ENCODE assay signal across 14 cellular contexts in the genomic region with DNA sequence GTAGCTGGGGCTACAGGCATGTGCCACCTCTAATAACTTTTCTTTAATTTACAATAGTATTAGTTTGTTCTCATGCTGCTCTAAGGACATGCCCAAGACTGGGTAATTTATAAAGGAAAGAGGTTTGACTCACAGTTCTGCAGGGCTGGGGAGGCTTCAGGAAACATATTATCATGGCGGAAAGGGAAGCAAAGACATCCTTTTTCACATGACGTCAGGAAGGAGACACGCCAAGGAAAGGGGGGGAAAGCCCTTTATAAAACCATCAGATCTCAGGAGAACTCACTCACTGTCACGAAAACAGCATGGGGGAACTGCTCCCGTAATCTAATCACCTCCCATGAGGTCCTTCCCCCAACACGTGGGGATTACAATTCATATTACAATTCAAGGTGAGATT. TPM values are rescaled to one million over a fixed set of nuclear protein-coding genes. Genes with fewer than 3 reads are reported as not detected.
DNase-seq lines count a peak whose midpoint lies in the region; ATAC-seq and TF ChIP-seq lines count a peak whose summit lies in the region.
"Had no signal": no experiment of that assay in that cellular context is flagged by ENCODE, and none has a peak within 500 bp of the region (broad histone marks: within the 10 kb centered on the region; RNA-seq: fewer than 3 reads in every experiment).

No MANE protein-coding gene starts in this region.

- H2AK5ac ChIP-seq in mesendoderm (ENCODE audit: low read length), result no peak overlapping the region

- no peak overlapping the region for H3K18ac ChIP-seq in mesendoderm (ENCODE audit: low read length)

- H3K27ac ChIP-seq in mesendoderm (ENCODE audit: low read depth, low read length) (no peak overlapping the region), upper lobe of right lung (peak overlapping the region; percentile 85)

- no peak overlapping the region for H3K4me2 ChIP-seq in mesendoderm (ENCODE audit: low read length)

- DNase-seq in activated naive CD8-positive, alpha-beta T cell treated with anti-CD3 and anti-CD28 coated beads for 36 hours, result no peak
- no peak for DNase-seq in chondrocyte (ENCODE audit: low spot score)
- DNase-seq in mesendoderm, result peak; percentile 32
- peak; percentile 2 for DNase-seq in upper lobe of right lung
- DNase-seq in NCI-H187 (lab: John Stamatoyannopoulos, UW), result no peak
- DNase-seq in NCI-H2081 (lab: John Stamatoyannopoulos, UW), result no peak
- no peak for DNase-seq in Ammon's horn (ENCODE audit: low spot score)
- DNase-seq: AML-193; amniotic stem cell; effector CD4-positive, alpha-beta T cell; EL; left colon; NCI-H446 had no signal

- no CpG with 5 or more reads among the region's 6 CpGs for WGBS in mesendoderm (ENCODE audit: extremely low coverage, insufficient coverage, low lambda C conversion rate)

- H3K56ac ChIP-seq in mesendoderm (ENCODE audit: low read length), result no peak overlapping the region

- no peak overlapping the region for H2BK15ac ChIP-seq in mesendoderm (replicated peaks; ENCODE audit: low read depth)

- H3K27ac Mint-ChIP-seq in activated naive CD8-positive, alpha-beta T cell, result peak overlapping the region; percentile 46
- H3K27ac Mint-ChIP-seq in activated naive CD8-positive, alpha-beta T cell treated with anti-CD3 and anti-CD28 coated beads for 36 hours, result no peak overlapping the region
- peak overlapping the region; percentile 85 for H3K27ac Mint-ChIP-seq in chondrocyte (ENCODE audit: unreplicated experiment)

- no peaks in the 10 kb centered on the region for H3K9me3 Mint-ChIP-seq in activated naive CD8-positive, alpha-beta T cell (ENCODE audit: low read depth)
- H3K9me3 Mint-ChIP-seq in activated naive CD8-positive, alpha-beta T cell treated with anti-CD3 and anti-CD28 coated beads for 36 hours, result no peaks in the 10 kb centered on the region
- H3K9me3 Mint-ChIP-seq in chondrocyte (ENCODE audit: low read depth), result peaks cover 4% of the 10 kb centered on the region

- no peak overlapping the region for H3K4me3 Mint-ChIP-seq in activated naive CD8-positive, alpha-beta T cell
- H3K4me3 Mint-ChIP-seq in activated naive CD8-positive, alpha-beta T cell treated with anti-CD3 and anti-CD28 coated beads for 36 hours, result no peak overlapping the region
- H3K4me3 Mint-ChIP-seq in chondrocyte (ENCODE audit: unreplicated experiment), result no peak overlapping the region

- no peaks in the 10 kb centered on the region for H3K9me3 ChIP-seq in upper lobe of right lung

- H3K79me1 ChIP-seq in mesendoderm (ENCODE audit: low read length), result peaks cover 7% of the 10 kb centered on the region

- no peaks in the 10 kb centered on the region for H3K27me3 Mint-ChIP-seq in activated naive CD8-positive, alpha-beta T cell
- no peaks in the 10 kb centered on the region for H3K27me3 Mint-ChIP-seq in activated naive CD8-positive, alpha-beta T cell treated with anti-CD3 and anti-CD28 coated beads for 36 hours
- H3K27me3 Mint-ChIP-seq in chondrocyte (ENCODE audit: low read depth), result no peaks in the 10 kb centered on the region

- intact Hi-C loops in upper lobe of right lung (cut with DNase I), result no loop called here

- H3K36me3 ChIP-seq in mesendoderm (ENCODE audit: control insufficient read depth, insufficient read depth, low read length) (no peaks in the 10 kb centered on the region), upper lobe of right lung (peaks cover 53% of the 10 kb centered on the region)

- no peak for TF ChIP-seq CTCF in chondrocyte (IDR thresholded peaks at IDR 0.05)
- TF ChIP-seq CTCF in upper lobe of right lung (IDR thresholded peaks at IDR 0.05), result no peak

- H3K27me3 ChIP-seq in mesendoderm (ENCODE audit: insufficient read depth, low read length, poor library complexity), result no peaks in the 10 kb centered on the region
- no peaks in the 10 kb centered on the region for H3K27me3 ChIP-seq in upper lobe of right lung

- peaks cover 4% of the 10 kb centered on the region for H3K79me2 ChIP-seq in mesendoderm (ENCODE audit: control insufficient read depth, insufficient read depth, low read length)

- ATAC-seq in upper lobe of right lung, result no peak
- ATAC-seq: left colon had no signal

- H4K8ac ChIP-seq in mesendoderm (ENCODE audit: low read depth, low read length), result no peak overlapping the region

- no peak overlapping the region for H4K5ac ChIP-seq in mesendoderm (ENCODE audit: low read length)

- peaks cover 65% of the 10 kb centered on the region for H3K4me1 Mint-ChIP-seq in activated naive CD8-positive, alpha-beta T cell (ENCODE audit: low read depth)
- H3K4me1 Mint-ChIP-seq in activated naive CD8-positive, alpha-beta T cell treated with anti-CD3 and anti-CD28 coated beads for 36 hours, result peaks cover 59% of the 10 kb centered on the region
- peaks cover 47% of the 10 kb centered on the region for H3K4me1 Mint-ChIP-seq in chondrocyte (ENCODE audit: low read depth)

- H2BK5ac ChIP-seq in mesendoderm (ENCODE audit: low read length), result no peak overlapping the region

- no peak overlapping the region for H2BK120ac ChIP-seq in mesendoderm (ENCODE audit: low read depth, low read length)

- peaks cover 30% of the 10 kb centered on the region for H3K36me3 Mint-ChIP-seq in activated naive CD8-positive, alpha-beta T cell
- peaks cover 74% of the 10 kb centered on the region for H3K36me3 Mint-ChIP-seq in activated naive CD8-positive, alpha-beta T cell treated with anti-CD3 and anti-CD28 coated beads for 36 hours
- peaks cover 4% of the 10 kb centered on the region for H3K36me3 Mint-ChIP-seq in chondrocyte (ENCODE audit: low read depth)

- no peak overlapping the region for H3K9ac ChIP-seq in mesendoderm (ENCODE audit: low read length)

- H3K4ac ChIP-seq in mesendoderm (ENCODE audit: low read depth, low read length), result no peak overlapping the region

- H3K4me3 ChIP-seq in mesendoderm (ENCODE audit: low read length) (no peak overlapping the region), upper lobe of right lung (no peak overlapping the region)

- no peak overlapping the region for H3K23ac ChIP-seq in mesendoderm (ENCODE audit: low read length)

- H3K4me1 ChIP-seq in mesendoderm (ENCODE audit: control insufficient read depth, low read depth, low read length) (peaks cover 9% of the 10 kb centered on the region), upper lobe of right lung (peaks cover 72% of the 10 kb centered on the region)

RNA-seq across cellular contexts. Expression of gene IL4R, which starts 18.3 kb away (rescaled TPM):
- 100 to 1,000 TPM; 183 to 190 TPM for total RNA-seq in activated naive CD8-positive, alpha-beta T cell treated with anti-CD3 and anti-CD28 coated beads for 36 hours
- total RNA-seq in chondrocyte (30.1 to 47.7 TPM (median 41.0 TPM) in 3 replicates), upper lobe of right lung (153 TPM)
- 20.4 TPM for polyA plus RNA-seq in mesendoderm (2013, experiment 1 of 2)
- polyA plus RNA-seq in mesendoderm (2013, experiment 2 of 2), result 19.9 TPM

Comparison
In these comparisons a context has a peak if more than half of its experiments do, and no peak if none do; other contexts are left out.
1. DNase-seq: peak in mesendoderm (single experiment) and upper lobe of right lung (single experiment); none in activated naive CD8-positive, alpha-beta T cell treated with anti-CD3 and anti-CD28 coated beads for 36 hours (single experiment), chondrocyte (single experiment), NCI-H187 (0 of 2), NCI-H2081 (0 of 2) and Ammon's horn (single experiment).